ENCODE assay signal across 1 cellular context in genomic region chr9:128144239-128145181, GRCh38.
TF ChIP-seq lines count a peak whose summit lies in the region.

No MANE protein-coding gene starts in this region.

TF ChIP-seq in HepG2, 621 proteins besides CTCF, POLR2A, EP300 and RAD21:
- TF ChIP-seq FLYWCH1 (CRISPR knock-in tag; IDR thresholded peaks at IDR 0.05) = no peak
- no peak for TF ChIP-seq MTF2 (CRISPR knock-in tag; IDR thresholded peaks at IDR 0.05; ENCODE audit: borderline replicate concordance)
- TF ChIP-seq HNRNPL (IDR thresholded peaks at IDR 0.05; ENCODE audit: low read depth, low read length) = peak; percentile 9; the same call in 1 of the 2 replicates
